8 cellular contexts compared by ENCODE assay signal in genomic region chr19:34217952-34218817, GRCh38. TPM values are rescaled to one million over a fixed set of nuclear protein-coding genes. Genes with fewer than 3 reads are reported as not detected.
DNase-seq lines count a peak whose midpoint lies in the region; ATAC-seq and TF ChIP-seq lines count a peak whose summit lies in the region.

No MANE protein-coding gene starts in this region.

- no peak overlapping the region for H3K4me2 ChIP-seq in mesendoderm (ENCODE audit: low read length)

- no peaks in the 10 kb centered on the region for H3K4me1 ChIP-seq in mesendoderm (ENCODE audit: control insufficient read depth, low read depth, low read length)

- peaks cover 10% of the 10 kb centered on the region for H3K36me3 ChIP-seq in mesendoderm (ENCODE audit: control insufficient read depth, insufficient read depth, low read length)

- no peak overlapping the region for H2BK5ac ChIP-seq in mesendoderm (ENCODE audit: low read length)

- H3K18ac ChIP-seq in mesendoderm (ENCODE audit: low read length) = no peak overlapping the region

- no peak overlapping the region for H3K56ac ChIP-seq in mesendoderm (ENCODE audit: low read length)

- peaks cover 5% of the 10 kb centered on the region for H3K79me1 ChIP-seq in mesendoderm (ENCODE audit: low read length)

- H4K5ac ChIP-seq in mesendoderm (ENCODE audit: low read length) = no peak overlapping the region

- H4K8ac ChIP-seq in mesendoderm (ENCODE audit: low read depth, low read length) = no peak overlapping the region

- DNase-seq in HUDEP-2 (lab: John Stamatoyannopoulos, UW; ENCODE audit: unreplicated experiment in 76 of 76) (peak in 69 of 76 experiments; percentile 27 to 93 (median 70)), SHP77 treated with DMSO at 0.1 percent for 48 hours (lab: John Stamatoyannopoulos, UW) (peak; percentile 87), left kidney (ENCODE audit: low read depth, low spot score) (peak; percentile 52), stromal cell of bone marrow (ENCODE audit: low read depth) (peak; percentile 83), mesendoderm (no peak)
- peak; percentile 67 for DNase-seq in activated naive CD4-positive, alpha-beta T cell treated with Interleukin-2 at 50 U/mL for 16 hours

- H3K27ac ChIP-seq in mesendoderm (ENCODE audit: low read depth, low read length) = no peak overlapping the region

- H3K9ac ChIP-seq in mesendoderm (ENCODE audit: low read length) = no peak overlapping the region

- no peak overlapping the region for H2AK5ac ChIP-seq in mesendoderm (ENCODE audit: low read length)

- no peaks in the 10 kb centered on the region for H3K27me3 ChIP-seq in mesendoderm (ENCODE audit: insufficient read depth, low read length, poor library complexity)

- no peak overlapping the region for H3K4me3 ChIP-seq in mesendoderm (ENCODE audit: low read length)

- H2BK120ac ChIP-seq in mesendoderm (ENCODE audit: low read depth, low read length) = no peak overlapping the region

- H2BK15ac ChIP-seq in mesendoderm (replicated peaks; ENCODE audit: low read depth) = no peak overlapping the region

- no peak for TF ChIP-seq POLR2A in GM18505 (IDR thresholded peaks at IDR 0.05; ENCODE audit: borderline replicate concordance, extremely low read depth, insufficient read depth, insufficient read length)

- H3K23ac ChIP-seq in mesendoderm (ENCODE audit: low read length) = no peak overlapping the region

- no CpG with 5 or more reads among the region's 18 CpGs for WGBS in mesendoderm (ENCODE audit: extremely low coverage, insufficient coverage, low lambda C conversion rate)

- peak; percentile 83 for ATAC-seq in GM18505 (IDR thresholded peaks at IDR 0.05; ENCODE audit: unreplicated experiment)
- ATAC-seq in HG03045 (IDR thresholded peaks at IDR 0.05; ENCODE audit: unreplicated experiment) = no peak

- H3K79me2 ChIP-seq in mesendoderm (ENCODE audit: control insufficient read depth, insufficient read depth, low read length) = peaks cover 2% of the 10 kb centered on the region

- no peak overlapping the region for H3K4ac ChIP-seq in mesendoderm (ENCODE audit: low read depth, low read length)

RNA-seq across cellular contexts. Expression of gene GARRE1, which starts 36.2 kb away (rescaled TPM):
- polyA plus RNA-seq in mesendoderm (2013, experiment 1 of 2) = 25.6 TPM
- polyA plus RNA-seq in mesendoderm (2013, experiment 2 of 2) = 24.6 TPM

RNA-seq across cellular contexts. Expression of gene LSM14A, which starts 45.9 kb away (rescaled TPM):
- 150 TPM for polyA plus RNA-seq in mesendoderm (2013, experiment 1 of 2)
- 147 TPM for polyA plus RNA-seq in mesendoderm (2013, experiment 2 of 2)
